In genomic region chr7:157962458-157963306, GRCh38 we compare ENCODE assay signal across 14 cellular contexts.
"Had no signal": no experiment of that assay in that cellular context is flagged by ENCODE, and none has a peak within 500 bp of the region (broad histone marks: within the 10 kb centered on the region; RNA-seq: fewer than 3 reads in every experiment).

No MANE protein-coding gene starts in this region.

- ATAC-seq: activated T-cell treated with anti-CD3 and anti-CD28 coated beads, Interleukin-2, amount 50 U/mL, for 4 hours; foreskin keratinocyte; left lung had no signal

- H3K9me3 Mint-ChIP-seq: activated CD4-positive, alpha-beta T cell treated with anti-CD3 and anti-CD28 coated beads, Interleukin-2, amount 10 ng/mL, durations not matched to agents 7 days and 5 days; activated naive CD4-positive, alpha-beta T cell treated with anti-CD3 and anti-CD28 coated beads for 36 hours; activated T-cell treated with anti-CD3 and anti-CD28 coated beads, Interleukin-2, amount 50 U/mL, for 4 hours; stimulated activated naive CD8-positive, alpha-beta T cell treated with anti-CD3 and anti-CD28 coated beads, Interleukin-15, Interleukin-2, amounts not matched to agents 100 ng/mL and 50 ng/mL, for 24 hours had no signal

- H3K4me3 Mint-ChIP-seq: activated CD4-positive, alpha-beta T cell treated with anti-CD3 and anti-CD28 coated beads, Interleukin-2, amount 10 ng/mL, durations not matched to agents 7 days and 5 days; activated naive CD4-positive, alpha-beta T cell treated with anti-CD3 and anti-CD28 coated beads for 36 hours; activated T-cell treated with anti-CD3 and anti-CD28 coated beads, Interleukin-2, amount 50 U/mL, for 4 hours; brain; stimulated activated naive CD8-positive, alpha-beta T cell treated with anti-CD3 and anti-CD28 coated beads, Interleukin-15, Interleukin-2, amounts not matched to agents 100 ng/mL and 50 ng/mL, for 24 hours had no signal

- H3K36me3 Mint-ChIP-seq: brain had no signal

- H3K27ac Mint-ChIP-seq: activated CD4-positive, alpha-beta T cell treated with anti-CD3 and anti-CD28 coated beads, Interleukin-2, amount 10 ng/mL, durations not matched to agents 7 days and 5 days; activated naive CD4-positive, alpha-beta T cell treated with anti-CD3 and anti-CD28 coated beads for 36 hours; brain; stimulated activated naive CD8-positive, alpha-beta T cell treated with anti-CD3 and anti-CD28 coated beads, Interleukin-15, Interleukin-2, amounts not matched to agents 100 ng/mL and 50 ng/mL, for 24 hours had no signal

- H3K4me1 Mint-ChIP-seq: activated CD4-positive, alpha-beta T cell treated with anti-CD3 and anti-CD28 coated beads, Interleukin-2, amount 10 ng/mL, durations not matched to agents 7 days and 5 days; brain had no signal

- DNase-seq: activated CD4-positive, alpha-beta T cell treated with anti-CD3 and anti-CD28 coated beads, Interleukin-2, amount 10 ng/mL, durations not matched to agents 7 days and 5 days; activated CD4-positive, CD25-positive, alpha-beta regulatory T cell; activated CD8-positive, alpha-beta memory T cell treated with anti-CD3 and anti-CD28 coated beads, Interleukin-2, amount 50 U/mL, for 4 hours; activated naive CD4-positive, alpha-beta T cell treated with anti-CD3 and anti-CD28 coated beads for 36 hours; activated T-cell treated with anti-CD3 and anti-CD28 coated beads, Interleukin-2, amount 50 U/mL, for 4 hours; central memory CD4-positive, alpha-beta T cell; colonic mucosa; foreskin keratinocyte; hippocampal formation; left lung; retina; stimulated activated CD4-positive, alpha-beta T cell treated with anti-CD3 and anti-CD28 coated beads, Interleukin-2, amount 100 ng/mL, for 24 hours had no signal
